23 cellular contexts compared by ENCODE assay signal in the genomic region with DNA sequence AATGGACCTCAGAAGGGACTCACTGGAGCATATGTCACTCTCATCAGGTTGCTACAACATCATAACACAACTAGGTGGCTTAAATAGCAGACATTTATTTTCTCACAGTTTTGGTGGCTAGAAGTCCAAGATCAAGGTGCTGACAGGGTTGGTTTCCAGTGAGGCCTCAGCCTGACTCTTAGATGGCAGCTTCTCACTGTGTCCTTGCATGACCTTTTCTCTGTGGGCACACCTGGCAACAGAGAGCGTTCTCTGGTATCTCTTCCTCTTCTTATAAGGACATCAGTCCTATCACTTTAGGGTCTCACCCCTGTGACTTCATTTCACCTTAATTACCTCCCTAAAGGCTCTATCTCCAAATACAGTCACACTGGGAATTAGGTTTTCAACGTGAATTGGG.
"Had no signal": no experiment of that assay in that cellular context is flagged by ENCODE, and none has a peak within 500 bp of the region (broad histone marks: within the 10 kb centered on the region; RNA-seq: fewer than 3 reads in every experiment).

No MANE protein-coding gene starts in this region.

- DNase-seq: activated CD4-positive, alpha-beta T cell treated with anti-CD3 and anti-CD28 coated beads, Interleukin-2, amount 10 ng/mL, durations not matched to agents 7 days and 5 days; activated CD4-positive, CD25-positive, alpha-beta regulatory T cell treated with anti-CD3 and anti-CD28 coated beads, Interleukin-2, amount 50 U/mL, for 72 hours; activated CD8-positive, alpha-beta memory T cell treated with anti-CD3 and anti-CD28 coated beads, Interleukin-2, amount 10 ng/mL, durations not matched to agents 7 days and 5 days; activated CD8-positive, alpha-beta T cell treated with anti-CD3 and anti-CD28 coated beads for 36 hours; activated gamma-delta T cell; activated T-cell treated with anti-CD3 and anti-CD28 coated beads for 4 hours; aorta; central memory CD4-positive, alpha-beta T cell; effector memory CD8-positive, alpha-beta T cell; head of caudate nucleus; left lung; naive B cell; nucleus accumbens; small intestine; stimulated activated CD4-positive, alpha-beta T cell treated with anti-CD3 and anti-CD28 coated beads, Interleukin-15, amount 100 ng/mL, for 24 hours; stimulated activated naive CD4-positive, alpha-beta T cell; T-helper 1 cell; testis; WERI-Rb-1 had no signal

- H3K4me3 ChIP-seq: gastroesophageal sphincter, left lung, testis had no signal

- ATAC-seq: activated CD8-positive, alpha-beta memory T cell treated with anti-CD3 and anti-CD28 coated beads, Interleukin-2, amount 10 ng/mL, durations not matched to agents 7 days and 5 days; activated CD8-positive, alpha-beta T cell treated with anti-CD3 and anti-CD28 coated beads for 36 hours; activated naive CD4-positive, alpha-beta T cell treated with anti-CD3 and anti-CD28 coated beads, Interleukin-2, amount 50 U/mL, for 72 hours; effector memory CD8-positive, alpha-beta T cell; esophagus mucosa; gastroesophageal sphincter; left lung; sciatic nerve had no signal

- H3K4me1 ChIP-seq: testis had no signal

- H3K27ac ChIP-seq: gastroesophageal sphincter, left lung, testis, WERI-Rb-1 had no signal

- H3K9me3 ChIP-seq: gastroesophageal sphincter, left lung, testis had no signal

- H3K36me3 ChIP-seq: gastroesophageal sphincter, left lung, WERI-Rb-1 had no signal

- H3K27me3 ChIP-seq: gastroesophageal sphincter, left lung, testis had no signal
